In genomic region chr16:31868701-31869167, GRCh38 we compare ENCODE assay signal across 8 cellular contexts. TPM values are rescaled to one million over a fixed set of nuclear protein-coding genes. Genes with fewer than 3 reads are reported as not detected.
A peak's percentile ranks its signal among the peaks of the same experiment; 100 is the strongest.
DNase-seq lines count a peak whose midpoint lies in the region; ATAC-seq and TF ChIP-seq lines count a peak whose summit lies in the region.

No MANE protein-coding gene starts in this region.

- 9% methylated on average over 5 of the region's 8 CpGs for WGBS in mammary epithelial cell (ENCODE audit: low coverage, missing lambda C conversion rate)

- H3K9ac ChIP-seq in mammary epithelial cell (ENCODE audit: insufficient read depth, low read length): no peak overlapping the region

- no TSS peak for BruUV-seq in mammary epithelial cell (replicated peaks; lab: Mats Ljungman, UMichigan)

- no peaks in the 10 kb centered on the region for H3K36me3 ChIP-seq in mammary epithelial cell (ENCODE audit: insufficient read depth, low read length)
- no peaks in the 10 kb centered on the region for H3K36me3 ChIP-seq in kidney epithelial cell (ENCODE audit: control insufficient read depth, insufficient read depth, low read length)

- H4K20me1 ChIP-seq in mammary epithelial cell (ENCODE audit: insufficient read depth, low read length): no peaks in the 10 kb centered on the region

- H3K27me3 ChIP-seq in mammary epithelial cell (ENCODE audit: insufficient read depth, low read length): no peaks in the 10 kb centered on the region
- no peaks in the 10 kb centered on the region for H3K27me3 ChIP-seq in kidney epithelial cell (ENCODE audit: control insufficient read depth, insufficient read depth, low read length)

- in situ Hi-C loops in mammary epithelial cell (cut with MboI; ENCODE audit: low sequenced_read_pairs in 2 of 2): loop anchor here (25.0 kb wide), 2 partner anchors 406 to 881 kb away; partner anchors contain the start of genes ARMC5 (in 1 of the 2), HSD3B7 (in 1 of the 2) and TGFB1I1 (in 1 of the 2)

- TF ChIP-seq CTCF in WI38 (IDR thresholded peaks at IDR 0.05; ENCODE audit: low read depth, low read length): peak; percentile 62
- peak; percentile 65 to 72 for TF ChIP-seq CTCF in mammary epithelial cell (conservative IDR thresholded peaks at IDR 0.05 in 1 of 2, IDR thresholded peaks at IDR 0.05 in 1 of 2; ENCODE audit: extremely low read depth in 1 of 2, insufficient read depth in 1 of 2, low read depth in 1 of 2, low read length in 2 of 2)
- peak; percentile 68 for TF ChIP-seq CTCF in kidney epithelial cell (IDR thresholded peaks at IDR 0.05; ENCODE audit: insufficient read depth, low read length, poor library complexity, severe bottlenecking)

- no peaks in the 10 kb centered on the region for H3K9me3 ChIP-seq in mammary epithelial cell (replicated peaks; ENCODE audit: insufficient read depth, low read length)

- peaks cover 2% of the 10 kb centered on the region for H3K79me2 ChIP-seq in mammary epithelial cell (ENCODE audit: insufficient read depth, low read length)

- H3K4me2 ChIP-seq in mammary epithelial cell (ENCODE audit: insufficient read depth, low read depth, low read length): peak overlapping the region; percentile 6

- no peak overlapping the region for H3K4me3 ChIP-seq in WI38 (ENCODE audit: low read depth, low read length)
- no peak overlapping the region for H3K4me3 ChIP-seq in mammary epithelial cell (replicated peaks in 1 of 3; ENCODE audit: insufficient read depth in 1 of 3, low read depth in 2 of 3, low read length in 3 of 3)
- H3K4me3 ChIP-seq in kidney epithelial cell (ENCODE audit: low read depth, low read length): no peak overlapping the region

- DNase-seq in ELF-1 (ENCODE audit: low read depth, low spot score) (peak; percentile 61), NCI-H2171 treated with DMSO at 0.1 percent for 48 hours (lab: John Stamatoyannopoulos, UW) (peak; percentile 68), mammary epithelial cell (peak; percentile 51), kidney epithelial cell (ENCODE audit: low read depth) (no peak)
- DNase-seq in stimulated activated CD4-positive, alpha-beta T cell treated with anti-CD3 and anti-CD28 coated beads, Interleukin-15, amount 100 ng/mL, for 48 hours (ENCODE audit: low read depth in 2 of 2): peak; percentile 68 to 78

- H3K27ac ChIP-seq in mammary epithelial cell (ENCODE audit: insufficient read depth, low read depth, low read length): no peak overlapping the region

- intact Hi-C loops in mammary epithelial cell (cut with micrococcal nuclease): loop anchor here (1.0 to 10.0 kb wide), 6 partner anchors 156 to 914 kb away; partner anchors contain the start of genes HSD3B7, SETD1A and TGFB1I1

- H3K4me1 ChIP-seq in mammary epithelial cell (ENCODE audit: insufficient read depth, low read length): peaks cover 11% of the 10 kb centered on the region

- peak overlapping the region; percentile 49 for H2AFZ ChIP-seq in mammary epithelial cell (ENCODE audit: low read depth, low read length)

- dilution Hi-C loops in mammary epithelial cell (cut with HindIII; ENCODE audit: low sequenced_read_pairs): loop anchor here (5.0 kb wide), 1 partner anchor 146 kb away; no protein-coding TSS in a partner anchor

- ATAC-seq in HG02642 (IDR thresholded peaks at IDR 0.05; ENCODE audit: poor library complexity, unreplicated experiment) (peak; percentile 36), HG03342 (IDR thresholded peaks at IDR 0.05; ENCODE audit: unreplicated experiment) (no peak)

- CTCF ChIA-PET in mammary epithelial cell (lab: Charles Lee; ENCODE audit: low non-redundant PET): interaction anchor here (0.7 kb wide), 1 partner anchor 413 kb away, joined by 5 read pairs; no protein-coding TSS in a partner anchor

RNA-seq across cellular contexts. Expression of gene ZNF267, which starts 4.9 kb away (rescaled TPM):
- total RNA-seq in mammary epithelial cell (10 to 100 TPM; 11.4 to 14.0 TPM), kidney epithelial cell (16.5 and 32.3 TPM in 2 replicates)
- 4.7 TPM for polyA plus RNA-seq in mammary epithelial cell
- polyA minus RNA-seq in mammary epithelial cell: 15.5 TPM
